ENCODE assay signal across 16 cellular contexts in the genomic region with DNA sequence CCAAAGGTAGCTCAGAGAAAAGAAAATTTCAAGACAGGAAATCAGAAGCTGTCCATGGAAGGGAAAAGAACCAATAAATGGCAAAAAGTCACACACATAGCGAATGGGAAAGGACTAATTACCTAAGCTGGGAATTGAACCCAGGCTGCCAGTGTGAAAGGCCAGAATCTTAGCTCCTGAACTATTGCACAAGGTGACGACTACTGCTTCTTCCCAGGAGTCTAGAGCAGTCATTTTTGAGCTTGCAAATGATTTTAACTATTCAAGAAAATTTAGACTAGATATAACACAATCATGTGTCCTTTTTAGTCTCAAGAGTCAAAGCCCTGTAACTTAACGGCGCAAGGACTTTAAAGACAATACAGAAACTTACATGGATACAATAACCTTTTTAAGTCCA. TPM values are rescaled to one million over a fixed set of nuclear protein-coding genes. Genes with fewer than 3 reads are reported as not detected.
DNase-seq lines count a peak whose midpoint lies in the region; ATAC-seq and TF ChIP-seq lines count a peak whose summit lies in the region.
"Had no signal": no experiment of that assay in that cellular context is flagged by ENCODE, and none has a peak within 500 bp of the region (broad histone marks: within the 10 kb centered on the region; RNA-seq: fewer than 3 reads in every experiment).

No MANE protein-coding gene starts in this region.

- BruUV-seq in Panc1 (replicated peaks; lab: Mats Ljungman, UMichigan) = no TSS peak

- H3K27ac ChIP-seq in HEK293 (ENCODE audit: extremely low read depth, low read depth, low read length) = no peak overlapping the region
- no peak overlapping the region for H3K27ac ChIP-seq in Panc1 (ENCODE audit: low read length)
- H3K27ac ChIP-seq: colonic mucosa, ovary, SJSA1, tibial artery had no signal

- H3K36me3 Mint-ChIP-seq in activated CD4-positive, alpha-beta T cell treated with anti-CD3 and anti-CD28 coated beads, Interleukin-2, amount 10 ng/mL, durations not matched to agents 24 days and 14 days (ENCODE audit: low read depth) = no peaks in the 10 kb centered on the region
- H3K36me3 Mint-ChIP-seq: activated CD8-positive, alpha-beta memory T cell treated with anti-CD3 and anti-CD28 coated beads, Interleukin-2, amount 10 ng/mL, durations not matched to agents 7 days and 5 days; activated naive CD4-positive, alpha-beta T cell treated with anti-CD3 and anti-CD28 coated beads, Interleukin-2, amount 10 ng/mL, durations not matched to agents 7 days and 5 days; CD8-positive, alpha-beta T cell had no signal

- no peak overlapping the region for H3K27ac Mint-ChIP-seq in activated CD4-positive, alpha-beta T cell treated with anti-CD3 and anti-CD28 coated beads, Interleukin-2, amount 10 ng/mL, durations not matched to agents 24 days and 14 days
- H3K27ac Mint-ChIP-seq: activated CD8-positive, alpha-beta memory T cell treated with anti-CD3 and anti-CD28 coated beads, Interleukin-2, amount 10 ng/mL, durations not matched to agents 7 days and 5 days; activated naive CD4-positive, alpha-beta T cell treated with anti-CD3 and anti-CD28 coated beads, Interleukin-2, amount 10 ng/mL, durations not matched to agents 7 days and 5 days; CD8-positive, alpha-beta T cell had no signal

- H3K9me3 ChIP-seq in HEK293 (ENCODE audit: control insufficient read depth, insufficient read depth, low read depth, low read length) = no peaks in the 10 kb centered on the region
- no peaks in the 10 kb centered on the region for H3K9me3 ChIP-seq in Panc1 (ENCODE audit: control insufficient read depth, insufficient read depth, low read depth, low read length)
- H3K9me3 ChIP-seq: colonic mucosa, ovary, SJSA1, tibial artery had no signal

- H3K9me3 Mint-ChIP-seq in activated CD4-positive, alpha-beta T cell treated with anti-CD3 and anti-CD28 coated beads, Interleukin-2, amount 10 ng/mL, durations not matched to agents 24 days and 14 days = no peaks in the 10 kb centered on the region
- H3K9me3 Mint-ChIP-seq: activated naive CD4-positive, alpha-beta T cell treated with anti-CD3 and anti-CD28 coated beads, Interleukin-2, amount 10 ng/mL, durations not matched to agents 7 days and 5 days; CD8-positive, alpha-beta T cell had no signal

- CTCF ChIA-PET in HEK293 (lab: Yijun Ruan, JAX) (interaction anchor here (0.6 to 1.8 kb wide), 4 partner anchors 24 to 652 kb away, joined by 3 to 8 read pairs (median 4); no protein-coding TSS in a partner anchor), Panc1 (lab: Charles Lee) (no interaction called here)

- in situ Hi-C loops in Panc1 (cut with HindIII; ENCODE audit: low pct_unique_long_range_greater_than_20kb, low sequenced_read_pairs) = no loop called here

- POLR2A ChIA-PET in HEK293 (lab: Yijun Ruan, JAX) = no interaction called here
- POLR2A ChIA-PET in Panc1 (lab: Charles Lee) = interaction anchor here (0.5 kb wide), 1 partner anchor 725 kb away, joined by 3 read pairs; no protein-coding TSS in a partner anchor

- H3K4me1 Mint-ChIP-seq in activated CD4-positive, alpha-beta T cell treated with anti-CD3 and anti-CD28 coated beads, Interleukin-2, amount 10 ng/mL, durations not matched to agents 24 days and 14 days = no peaks in the 10 kb centered on the region
- H3K4me1 Mint-ChIP-seq: activated CD8-positive, alpha-beta memory T cell treated with anti-CD3 and anti-CD28 coated beads, Interleukin-2, amount 10 ng/mL, durations not matched to agents 7 days and 5 days; activated naive CD4-positive, alpha-beta T cell treated with anti-CD3 and anti-CD28 coated beads, Interleukin-2, amount 10 ng/mL, durations not matched to agents 7 days and 5 days had no signal

- ATAC-seq in Panc1 (peak; percentile 78), HG03354 (IDR thresholded peaks at IDR 0.05; ENCODE audit: poor library complexity, severe bottlenecking, unreplicated experiment) (no peak), HG02852 (IDR thresholded peaks at IDR 0.05; ENCODE audit: unreplicated experiment) (no peak)
- ATAC-seq: activated CD8-positive, alpha-beta memory T cell treated with anti-CD3 and anti-CD28 coated beads, Interleukin-2, amount 10 ng/mL, durations not matched to agents 7 days and 5 days; CD8-positive, alpha-beta T cell had no signal

- H3K4me3 Mint-ChIP-seq in activated CD4-positive, alpha-beta T cell treated with anti-CD3 and anti-CD28 coated beads, Interleukin-2, amount 10 ng/mL, durations not matched to agents 24 days and 14 days = no peak overlapping the region
- H3K4me3 Mint-ChIP-seq: activated CD8-positive, alpha-beta memory T cell treated with anti-CD3 and anti-CD28 coated beads, Interleukin-2, amount 10 ng/mL, durations not matched to agents 7 days and 5 days; activated naive CD4-positive, alpha-beta T cell treated with anti-CD3 and anti-CD28 coated beads, Interleukin-2, amount 10 ng/mL, durations not matched to agents 7 days and 5 days; CD8-positive, alpha-beta T cell had no signal

- intact Hi-C loops in Panc1 (cut with micrococcal nuclease; ENCODE audit: unreplicated experiment) = no loop called here
- intact Hi-C loops in activated CD4-positive, alpha-beta T cell treated with anti-CD3 and anti-CD28 coated beads, Interleukin-2, amount 10 ng/mL, durations not matched to agents 24 days and 14 days (cut with micrococcal nuclease) = no loop called here

- H3K36me3 ChIP-seq in HEK293 (ENCODE audit: control insufficient read depth in 2 of 2, insufficient read depth in 1 of 2, low read length in 2 of 2) = no peaks in the 10 kb centered on the region
- no peaks in the 10 kb centered on the region for H3K36me3 ChIP-seq in Panc1 (ENCODE audit: control insufficient read depth, insufficient read depth, low read length)
- H3K36me3 ChIP-seq in H7 (replicated peaks; ENCODE audit: control insufficient read depth, insufficient read depth, low read length) = no peaks in the 10 kb centered on the region
- H3K36me3 ChIP-seq: colonic mucosa, ovary, SJSA1, tibial artery had no signal

- TF ChIP-seq CTCF in HEK293 (tag by site-specific recombination; IDR thresholded peaks at IDR 0.05) (no peak), Panc1 (IDR thresholded peaks at IDR 0.05) (no peak), fibroblast of the aortic adventitia (IDR thresholded peaks at IDR 0.05; ENCODE audit: insufficient read depth, low read length) (no peak)

- H3K4me3 ChIP-seq in HEK293 (ENCODE audit: low read depth, low read length) = no peak overlapping the region
- H3K4me3 ChIP-seq in Panc1 (ENCODE audit: low read depth in 2 of 2, low read length in 2 of 2) = peak overlapping the region in 1 of 2 experiments; percentile 18; a peak in 1 of 4 replicates
- no peak overlapping the region for H3K4me3 ChIP-seq in fibroblast of the aortic adventitia (ENCODE audit: low read depth, low read length)
- H3K4me3 ChIP-seq in H7 (ENCODE audit: insufficient read depth, low read depth, low read length) = no peak overlapping the region
- H3K4me3 ChIP-seq: colonic mucosa, ovary, SJSA1, tibial artery had no signal

- peak; percentile 38 for DNase-seq in DMS 273 treated with DMSO at 0.1 percent for 48 hours (lab: John Stamatoyannopoulos, UW)
- peak; percentile 12 for DNase-seq in Panc1 (ENCODE audit: low read depth, low spot score)
- peak; percentile 56 for DNase-seq in fibroblast of the aortic adventitia (ENCODE audit: low read depth)
- DNase-seq in activated CD4-positive, alpha-beta T cell treated with anti-CD3 and anti-CD28 coated beads, Interleukin-2, amount 10 ng/mL, durations not matched to agents 24 days and 14 days = no peak
- DNase-seq in H7 = no peak
- DNase-seq: activated CD8-positive, alpha-beta memory T cell treated with anti-CD3 and anti-CD28 coated beads, Interleukin-2, amount 10 ng/mL, durations not matched to agents 7 days and 5 days; activated naive CD4-positive, alpha-beta T cell treated with anti-CD3 and anti-CD28 coated beads, Interleukin-2, amount 10 ng/mL, durations not matched to agents 7 days and 5 days; CD8-positive, alpha-beta T cell; colonic mucosa; Kasumi-1; ovary; tibial artery had no signal

- H3K27me3 Mint-ChIP-seq in activated CD4-positive, alpha-beta T cell treated with anti-CD3 and anti-CD28 coated beads, Interleukin-2, amount 10 ng/mL, durations not matched to agents 24 days and 14 days = peaks cover 2% of the 10 kb centered on the region
- H3K27me3 Mint-ChIP-seq: activated naive CD4-positive, alpha-beta T cell treated with anti-CD3 and anti-CD28 coated beads, Interleukin-2, amount 10 ng/mL, durations not matched to agents 7 days and 5 days had no signal

- no peaks in the 10 kb centered on the region for H3K4me1 ChIP-seq in HEK293 (ENCODE audit: control insufficient read depth, insufficient read depth, low read length)
- no peaks in the 10 kb centered on the region for H3K4me1 ChIP-seq in Panc1 (ENCODE audit: control insufficient read depth, insufficient read depth, low read length)
- H3K4me1 ChIP-seq: colonic mucosa, SJSA1, tibial artery had no signal

- H3K27me3 ChIP-seq in Panc1 (ENCODE audit: control insufficient read depth, insufficient read depth, low read length) (no peaks in the 10 kb centered on the region; the same call in none of the 2 replicates), H7 (ENCODE audit: control insufficient read depth, insufficient read depth, low read length) (no peaks in the 10 kb centered on the region)
- H3K27me3 ChIP-seq: colonic mucosa, ovary, SJSA1, tibial artery had no signal

TF ChIP-seq in HEK293, 187 proteins besides CTCF, POLR2A, EP300 and RAD21 (continues in another document):
- TF ChIP-seq ZNF302 (tag by site-specific recombination; IDR thresholded peaks at IDR 0.05; ENCODE audit: low read depth) (no peak), ZNF664 (tag by site-specific recombination; IDR thresholded peaks at IDR 0.05) (peak; percentile 78), ZNF239 (tag by site-specific recombination; IDR thresholded peaks at IDR 0.05) (no peak)

RNA-seq across cellular contexts. Expression of a gene that starts 34.1 kb away (rescaled TPM):
- total RNA-seq in Panc1 (2021; ENCODE audit: unreplicated experiment) (10.7 TPM), fibroblast of the aortic adventitia (ENCODE audit: low replicate concordance) (6.1 and 6.2 TPM in 2 replicates)
- 3.3 TPM for polyA plus RNA-seq in Panc1 (2012; ENCODE audit: insufficient read length)
- total RNA-seq in activated CD4-positive, alpha-beta T cell treated with anti-CD3 and anti-CD28 coated beads, Interleukin-2, amount 10 ng/mL, durations not matched to agents 24 days and 14 days = 4.0 and 9.0 TPM in 2 replicates
- 3.7 and 3.9 TPM in 2 replicates for total RNA-seq in H7 (2014; rRNA removed; shearing (Covaris generic))

Comparison
In these comparisons a context has a peak if more than half of its experiments do, and no peak if none do; other contexts are left out.
1. DNase-seq: peak in DMS 273 treated with DMSO at 0.1 percent for 48 hours (single experiment), Panc1 (single experiment) and fibroblast of the aortic adventitia (single experiment); none in activated CD4-positive, alpha-beta T cell treated with anti-CD3 and anti-CD28 coated beads, Interleukin-2, amount 10 ng/mL, durations not matched to agents 24 days and 14 days (single experiment) and H7 (single experiment).